16 cellular contexts compared by ENCODE assay signal in the genomic region with DNA sequence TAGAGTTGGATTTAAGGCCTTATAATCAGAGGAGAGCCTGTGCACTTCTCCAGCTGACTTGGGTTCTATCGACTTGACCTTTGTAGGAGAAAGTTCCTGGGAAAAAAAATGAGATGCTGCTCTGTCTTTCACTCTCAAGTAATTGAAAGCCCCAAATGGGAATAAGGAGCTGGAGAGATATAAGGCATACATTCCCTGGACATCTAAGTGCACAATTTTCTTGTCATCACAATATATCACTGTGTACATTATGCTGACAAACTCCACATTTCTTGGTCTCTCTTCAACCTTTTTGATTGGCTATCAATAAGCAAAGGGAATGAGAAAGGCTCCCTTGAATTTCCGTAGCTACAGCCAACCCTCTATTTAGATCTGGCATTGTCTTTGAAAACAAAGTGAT.
DNase-seq lines count a peak whose midpoint lies in the region; ATAC-seq and TF ChIP-seq lines count a peak whose summit lies in the region.
"Had no signal": no experiment of that assay in that cellular context is flagged by ENCODE, and none has a peak within 500 bp of the region (broad histone marks: within the 10 kb centered on the region; RNA-seq: fewer than 3 reads in every experiment).

No MANE protein-coding gene starts in this region.

- no peaks in the 10 kb centered on the region for H3K9me3 Mint-ChIP-seq in WTC11
- no peaks in the 10 kb centered on the region for H3K9me3 Mint-ChIP-seq in nephron progenitor cell
- H3K9me3 Mint-ChIP-seq: CD8-positive, alpha-beta T cell; H9 had no signal

- no peak overlapping the region for H3K4me3 ChIP-seq in BLaER1
- H3K4me3 ChIP-seq in smooth muscle cell, result no peak overlapping the region
- H3K4me3 ChIP-seq: BLaER1 treated with 17β-estradiol and CSF1 and Interleukin-3, amounts not matched to agents 10 nM and 100 nM had no signal

- H3K36me3 ChIP-seq in BLaER1 (no peaks in the 10 kb centered on the region), smooth muscle cell (ENCODE audit: low read depth) (no peaks in the 10 kb centered on the region)
- H3K36me3 ChIP-seq: BLaER1 treated with 17β-estradiol and CSF1 and Interleukin-3, amounts not matched to agents 10 nM and 100 nM had no signal

- H3K9ac ChIP-seq in BLaER1 (no peak overlapping the region), smooth muscle cell (ENCODE audit: low read depth) (no peak overlapping the region)
- H3K9ac ChIP-seq: BLaER1 treated with 17β-estradiol and CSF1 and Interleukin-3, amounts not matched to agents 10 nM and 100 nM had no signal

- H3K27ac Mint-ChIP-seq in WTC11, result no peak overlapping the region
- peak overlapping the region; percentile 41 for H3K27ac Mint-ChIP-seq in nephron progenitor cell
- H3K27ac Mint-ChIP-seq: CD8-positive, alpha-beta T cell had no signal

- POLR2A ChIA-PET in WTC11 (lab: Charles Lee), result no interaction called here

- TF ChIP-seq CTCF in WTC11 (IDR thresholded peaks at IDR 0.05) (no peak), nephron progenitor cell (IDR thresholded peaks at IDR 0.05) (no peak), smooth muscle cell (IDR thresholded peaks at IDR 0.05; ENCODE audit: borderline replicate concordance, insufficient read depth, poor library complexity, severe bottlenecking) (no peak)

- H3K4me3 Mint-ChIP-seq in WTC11, result no peak overlapping the region
- no peak overlapping the region for H3K4me3 Mint-ChIP-seq in nephron progenitor cell
- H3K4me3 Mint-ChIP-seq: CD8-positive, alpha-beta T cell; H9 had no signal

- H3K9me3 ChIP-seq in BLaER1, result no peaks in the 10 kb centered on the region
- H3K9me3 ChIP-seq in smooth muscle cell (replicated peaks; ENCODE audit: low read depth), result no peaks in the 10 kb centered on the region
- H3K9me3 ChIP-seq: BLaER1 treated with 17β-estradiol and CSF1 and Interleukin-3, amounts not matched to agents 10 nM and 100 nM had no signal

- H3K36me3 Mint-ChIP-seq in WTC11 (no peaks in the 10 kb centered on the region), nephron progenitor cell (ENCODE audit: low read depth) (no peaks in the 10 kb centered on the region)
- H3K36me3 Mint-ChIP-seq: CD8-positive, alpha-beta T cell had no signal

- H3K4me1 ChIP-seq in BLaER1, result peaks cover 8% of the 10 kb centered on the region; the same call in 1 of the 2 replicates
- H3K4me1 ChIP-seq in smooth muscle cell (ENCODE audit: low read depth), result no peaks in the 10 kb centered on the region

- H3K4me1 Mint-ChIP-seq in WTC11 (peaks cover 12% of the 10 kb centered on the region), nephron progenitor cell (peaks cover 7% of the 10 kb centered on the region)

- H3K4me2 ChIP-seq in BLaER1 (peak overlapping the region; percentile 23), smooth muscle cell (no peak overlapping the region)

- ATAC-seq in WTC11 (0 out of 2 replicates have a peak, but pooled peaks have one; percentile 36), HG03108 (IDR thresholded peaks at IDR 0.05; ENCODE audit: unreplicated experiment) (no peak)
- ATAC-seq: CD8-positive, alpha-beta T cell had no signal

- 77% methylated on average over 2 of the region's 2 CpGs for WGBS in smooth muscle cell (ENCODE audit: low lambda C conversion rate)

- H2AFZ ChIP-seq in smooth muscle cell (ENCODE audit: low read depth), result peak overlapping the region; percentile 30

- no peaks in the 10 kb centered on the region for H3F3A ChIP-seq in smooth muscle cell (ENCODE audit: low read depth)

- no peaks in the 10 kb centered on the region for H3K27me3 Mint-ChIP-seq in WTC11 (ENCODE audit: low read depth)
- no peaks in the 10 kb centered on the region for H3K27me3 Mint-ChIP-seq in nephron progenitor cell (ENCODE audit: low read depth, poor library complexity)

- H3K27me3 ChIP-seq in BLaER1 (no peaks in the 10 kb centered on the region), smooth muscle cell (ENCODE audit: low read depth) (no peaks in the 10 kb centered on the region)
- H3K27me3 ChIP-seq: BLaER1 treated with 17β-estradiol and CSF1 and Interleukin-3, amounts not matched to agents 10 nM and 100 nM had no signal

- CTCF ChIA-PET in WTC11 (lab: Charles Lee), result interaction anchor here (1.2 kb wide), 1 partner anchor 180 kb away, joined by 3 read pairs; no protein-coding TSS in a partner anchor

- H4K20me1 ChIP-seq in BLaER1 (no peaks in the 10 kb centered on the region), smooth muscle cell (ENCODE audit: low read depth) (no peaks in the 10 kb centered on the region)
- H4K20me1 ChIP-seq: BLaER1 treated with 17β-estradiol and CSF1 and Interleukin-3, amounts not matched to agents 10 nM and 100 nM had no signal

- DNase-seq in WTC11 (ENCODE audit: low spot score) (no peak), nephron progenitor cell (no peak), smooth muscle cell (lab: John Stamatoyannopoulos, UW; ENCODE audit: unreplicated experiment) (no peak), NCI-H1436 treated with DMSO at 0.1 percent for 48 hours (lab: John Stamatoyannopoulos, UW) (no peak), HUDEP-2 (lab: John Stamatoyannopoulos, UW; ENCODE audit: unreplicated experiment in 76 of 76) (no peak)
- DNase-seq: 8988T; Calu3; CD8-positive, alpha-beta T cell; DMS79 treated with DMSO at 0.1 percent for 48 hours; GF-D8; GOT3; H9; IMR-90 had no signal

- H3K79me2 ChIP-seq in smooth muscle cell (ENCODE audit: low read depth), result no peaks in the 10 kb centered on the region

- H3K27ac ChIP-seq in BLaER1 (peak overlapping the region; percentile 10; the same call in 1 of the 2 replicates), smooth muscle cell (ENCODE audit: low read depth) (no peak overlapping the region)
- H3K27ac ChIP-seq: BLaER1 treated with 17β-estradiol and CSF1 and Interleukin-3, amounts not matched to agents 10 nM and 100 nM had no signal

TF ChIP-seq in WTC11, 78 proteins besides CTCF, POLR2A, EP300 and RAD21 (continues in another document):
- TF ChIP-seq PREB (CRISPR knock-in tag; IDR thresholded peaks at IDR 0.05; ENCODE audit: borderline replicate concordance), result no peak
- TF ChIP-seq USF2 (CRISPR knock-in tag; IDR thresholded peaks at IDR 0.05), result no peak
- TF ChIP-seq ZNF219 (CRISPR knock-in tag; IDR thresholded peaks at IDR 0.05; ENCODE audit: borderline replicate concordance), result no peak
- TF ChIP-seq IRF2 (CRISPR knock-in tag; IDR thresholded peaks at IDR 0.05; ENCODE audit: borderline replicate concordance, low read depth), result no peak
- TF ChIP-seq, protein P1, sequence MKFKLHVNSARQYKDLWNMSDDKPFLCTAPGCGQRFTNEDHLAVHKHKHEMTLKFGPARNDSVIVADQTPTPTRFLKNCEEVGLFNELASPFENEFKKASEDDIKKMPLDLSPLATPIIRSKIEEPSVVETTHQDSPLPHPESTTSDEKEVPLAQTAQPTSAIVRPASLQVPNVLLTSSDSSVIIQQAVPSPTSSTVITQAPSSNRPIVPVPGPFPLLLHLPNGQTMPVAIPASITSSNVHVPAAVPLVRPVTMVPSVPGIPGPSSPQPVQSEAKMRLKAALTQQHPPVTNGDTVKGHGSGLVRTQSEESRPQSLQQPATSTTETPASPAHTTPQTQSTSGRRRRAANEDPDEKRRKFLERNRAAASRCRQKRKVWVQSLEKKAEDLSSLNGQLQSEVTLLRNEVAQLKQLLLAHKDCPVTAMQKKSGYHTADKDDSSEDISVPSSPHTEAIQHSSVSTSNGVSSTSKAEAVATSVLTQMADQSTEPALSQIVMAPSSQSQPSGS (CRISPR knock-in tag; IDR thresholded peaks at IDR 0.05; ENCODE audit: borderline replicate concordance, low read depth), result no peak
- no peak for TF ChIP-seq ZNF121 (CRISPR knock-in tag; IDR thresholded peaks at IDR 0.05)
- TF ChIP-seq JAZF1 (CRISPR knock-in tag; IDR thresholded peaks at IDR 0.05), result no peak
- no peak for TF ChIP-seq ZNF232 (CRISPR knock-in tag; IDR thresholded peaks at IDR 0.05)
- TF ChIP-seq, protein P2, sequence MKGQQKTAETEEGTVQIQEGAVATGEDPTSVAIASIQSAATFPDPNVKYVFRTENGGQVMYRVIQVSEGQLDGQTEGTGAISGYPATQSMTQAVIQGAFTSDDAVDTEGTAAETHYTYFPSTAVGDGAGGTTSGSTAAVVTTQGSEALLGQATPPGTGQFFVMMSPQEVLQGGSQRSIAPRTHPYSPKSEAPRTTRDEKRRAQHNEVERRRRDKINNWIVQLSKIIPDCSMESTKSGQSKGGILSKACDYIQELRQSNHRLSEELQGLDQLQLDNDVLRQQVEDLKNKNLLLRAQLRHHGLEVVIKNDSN (CRISPR knock-in tag; IDR thresholded peaks at IDR 0.05), result no peak
- no peak for TF ChIP-seq ATF3 (CRISPR knock-in tag; conservative IDR thresholded peaks at IDR 0.05)
